ENCODE assay signal across 1 cellular context in the genomic region with DNA sequence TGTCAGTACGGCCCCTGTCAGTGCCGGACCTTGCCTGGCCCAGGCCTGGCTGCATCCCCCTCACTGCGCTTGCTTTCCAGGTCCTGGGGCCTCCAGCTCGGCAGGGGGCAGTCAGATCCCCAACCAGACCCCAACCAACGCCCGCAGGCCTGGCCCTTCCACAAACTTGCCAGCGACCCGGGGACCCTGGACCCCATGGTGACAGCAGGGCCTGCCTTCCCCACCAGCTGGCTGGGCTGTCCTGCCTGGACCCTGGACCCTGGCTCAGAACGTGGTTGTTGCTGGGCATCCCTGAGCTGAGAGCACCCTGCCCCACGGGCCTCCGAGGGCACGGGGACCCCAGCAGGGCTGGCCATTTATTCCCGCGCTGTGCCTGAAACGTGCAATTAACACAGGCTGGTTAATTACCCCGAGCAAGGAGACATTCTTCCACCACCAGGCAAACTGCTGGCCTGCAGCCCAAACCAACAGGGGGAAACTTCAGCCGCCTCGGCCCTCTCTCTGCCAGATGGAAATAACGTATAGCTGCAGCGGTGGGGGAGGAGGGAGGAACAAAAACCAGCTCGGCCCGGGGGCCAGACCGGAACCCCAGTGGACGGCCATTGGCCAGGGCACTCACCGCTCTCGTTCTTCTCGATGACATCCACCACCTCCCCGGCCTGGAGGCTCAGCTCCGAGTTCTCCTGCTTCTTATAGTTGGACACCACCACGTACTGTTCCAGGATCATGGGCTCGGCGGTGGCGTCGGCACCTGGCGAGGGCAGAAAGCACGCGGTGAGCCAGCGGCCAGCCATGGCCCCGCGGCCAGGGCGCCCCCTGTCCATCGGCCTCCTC.
TF ChIP-seq lines count a peak whose summit lies in the region.

No MANE protein-coding gene starts in this region.

TF ChIP-seq in HepG2, 621 proteins besides CTCF, POLR2A, EP300 and RAD21 (continued from another document and continues in another):
- TF ChIP-seq, protein P1, sequence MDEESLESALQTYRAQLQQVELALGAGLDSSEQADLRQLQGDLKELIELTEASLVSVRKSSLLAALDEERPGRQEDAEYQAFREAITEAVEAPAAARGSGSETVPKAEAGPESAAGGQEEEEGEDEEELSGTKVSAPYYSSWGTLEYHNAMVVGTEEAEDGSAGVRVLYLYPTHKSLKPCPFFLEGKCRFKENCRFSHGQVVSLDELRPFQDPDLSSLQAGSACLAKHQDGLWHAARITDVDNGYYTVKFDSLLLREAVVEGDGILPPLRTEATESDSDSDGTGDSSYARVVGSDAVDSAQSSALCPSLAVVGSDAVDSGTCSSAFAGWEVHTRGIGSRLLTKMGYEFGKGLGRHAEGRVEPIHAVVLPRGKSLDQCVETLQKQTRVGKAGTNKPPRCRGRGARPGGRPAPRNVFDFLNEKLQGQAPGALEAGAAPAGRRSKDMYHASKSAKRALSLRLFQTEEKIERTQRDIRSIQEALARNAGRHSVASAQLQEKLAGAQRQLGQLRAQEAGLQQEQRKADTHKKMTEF (CRISPR knock-in tag; IDR thresholded peaks at IDR 0.05) = peak; percentile 57; the same call in 1 of the 2 replicates
- TF ChIP-seq RFX5 (IDR thresholded peaks at IDR 0.05; ENCODE audit: low read depth, low read length) (peak; percentile 70; the same call in 1 of the 2 replicates), SOX6 (IDR thresholded peaks at IDR 0.05) (no peak), SOX6 (CRISPR knock-in tag; IDR thresholded peaks at IDR 0.05) (peak; percentile 66), ZNF235 (CRISPR knock-in tag; IDR thresholded peaks at IDR 0.05; ENCODE audit: borderline replicate concordance) (peak; percentile 47; the same call in 1 of the 2 replicates), ZSCAN21 (CRISPR knock-in tag; IDR thresholded peaks at IDR 0.05; ENCODE audit: borderline replicate concordance) (peak; percentile 77), ZNF550 (CRISPR knock-in tag; IDR thresholded peaks at IDR 0.05; ENCODE audit: borderline replicate concordance) (no peak), JUN (CRISPR knock-in tag; IDR thresholded peaks at IDR 0.05) (no peak), ZFP36 (IDR thresholded peaks at IDR 0.05; ENCODE audit: borderline replicate concordance, low read depth, low read length, partially characterized antibody) (no peak), ZHX1 (CRISPR knock-in tag; IDR thresholded peaks at IDR 0.05; ENCODE audit: low read depth) (no peak), XBP1 (CRISPR knock-in tag; IDR thresholded peaks at IDR 0.05) (no peak), ZNF577 (CRISPR knock-in tag; IDR thresholded peaks at IDR 0.05; ENCODE audit: borderline replicate concordance, low read depth) (no peak), ZBTB7A (CRISPR knock-in tag; IDR thresholded peaks at IDR 0.05) (peak; percentile 63), POLR2AphosphoS5 (IDR thresholded peaks at IDR 0.05; ENCODE audit: low read depth, low read length) (no peak), SATB2 (CRISPR knock-in tag; IDR thresholded peaks at IDR 0.05) (no peak), TIGD3 (CRISPR knock-in tag; IDR thresholded peaks at IDR 0.05; ENCODE audit: borderline replicate concordance) (no peak), HNRNPK (IDR thresholded peaks at IDR 0.05; ENCODE audit: low read depth, low read length, poor library complexity, severe bottlenecking) (peak; percentile 35), ZNF672 (CRISPR knock-in tag; IDR thresholded peaks at IDR 0.05) (no peak; the same call in 1 of the 2 replicates), TFDP1 (CRISPR knock-in tag; IDR thresholded peaks at IDR 0.05; ENCODE audit: borderline replicate concordance) (peak; percentile 67; the same call in 1 of the 2 replicates), ZBTB8A (CRISPR knock-in tag; IDR thresholded peaks at IDR 0.05; ENCODE audit: borderline replicate concordance, low read depth) (peak; percentile 6; the same call in 1 of the 2 replicates), ZNF775 (CRISPR knock-in tag; IDR thresholded peaks at IDR 0.05; ENCODE audit: borderline replicate concordance) (no peak), EED (CRISPR knock-in tag; IDR thresholded peaks at IDR 0.05) (peak; percentile 49; the same call in 1 of the 2 replicates), ZZZ3 (CRISPR knock-in tag; IDR thresholded peaks at IDR 0.05; ENCODE audit: borderline replicate concordance) (peak; percentile 73; the same call in 1 of the 2 replicates), TOPORS (CRISPR knock-in tag; IDR thresholded peaks at IDR 0.05) (no peak), ZSCAN22 (CRISPR knock-in tag; IDR thresholded peaks at IDR 0.05) (peak; percentile 62; the same call in 1 of the 2 replicates), ZNF317 (CRISPR knock-in tag; IDR thresholded peaks at IDR 0.05) (peak; percentile 67), MTA1 (CRISPR knock-in tag; IDR thresholded peaks at IDR 0.05; ENCODE audit: borderline replicate concordance) (peak; percentile 72; the same call in 1 of the 2 replicates), ZNF207 (IDR thresholded peaks at IDR 0.05; ENCODE audit: borderline replicate concordance) (no peak), ZNF484 (CRISPR knock-in tag; IDR thresholded peaks at IDR 0.05; ENCODE audit: borderline replicate concordance, low read depth) (0 out of 2 replicates have a peak, but pooled peaks have one; percentile 17), ZMYM2 (CRISPR knock-in tag; IDR thresholded peaks at IDR 0.05) (0 out of 2 replicates have a peak, but pooled peaks have one; percentile 12), ZBTB26 (CRISPR knock-in tag; IDR thresholded peaks at IDR 0.05; ENCODE audit: borderline replicate concordance) (no peak), GATAD1 (CRISPR knock-in tag; IDR thresholded peaks at IDR 0.05) (peak; percentile 53; the same call in 1 of the 2 replicates), ZNF232 (CRISPR knock-in tag; IDR thresholded peaks at IDR 0.05; ENCODE audit: borderline replicate concordance) (peak; percentile 35; the same call in 1 of the 2 replicates), HHEX (CRISPR knock-in tag; IDR thresholded peaks at IDR 0.05) (no peak), KMT2A (CRISPR knock-in tag; IDR thresholded peaks at IDR 0.05) (peak; percentile 60), ZNF629 (CRISPR knock-in tag; conservative IDR thresholded peaks at IDR 0.05) (peak; percentile 35), SALL1 (CRISPR knock-in tag; IDR thresholded peaks at IDR 0.05) (peak; percentile 78), SIN3A (IDR thresholded peaks at IDR 0.05; ENCODE audit: borderline replicate concordance, low read depth, low read length) (no peak; the same call in 1 of the 2 replicates)
- TF ChIP-seq, protein P2, sequence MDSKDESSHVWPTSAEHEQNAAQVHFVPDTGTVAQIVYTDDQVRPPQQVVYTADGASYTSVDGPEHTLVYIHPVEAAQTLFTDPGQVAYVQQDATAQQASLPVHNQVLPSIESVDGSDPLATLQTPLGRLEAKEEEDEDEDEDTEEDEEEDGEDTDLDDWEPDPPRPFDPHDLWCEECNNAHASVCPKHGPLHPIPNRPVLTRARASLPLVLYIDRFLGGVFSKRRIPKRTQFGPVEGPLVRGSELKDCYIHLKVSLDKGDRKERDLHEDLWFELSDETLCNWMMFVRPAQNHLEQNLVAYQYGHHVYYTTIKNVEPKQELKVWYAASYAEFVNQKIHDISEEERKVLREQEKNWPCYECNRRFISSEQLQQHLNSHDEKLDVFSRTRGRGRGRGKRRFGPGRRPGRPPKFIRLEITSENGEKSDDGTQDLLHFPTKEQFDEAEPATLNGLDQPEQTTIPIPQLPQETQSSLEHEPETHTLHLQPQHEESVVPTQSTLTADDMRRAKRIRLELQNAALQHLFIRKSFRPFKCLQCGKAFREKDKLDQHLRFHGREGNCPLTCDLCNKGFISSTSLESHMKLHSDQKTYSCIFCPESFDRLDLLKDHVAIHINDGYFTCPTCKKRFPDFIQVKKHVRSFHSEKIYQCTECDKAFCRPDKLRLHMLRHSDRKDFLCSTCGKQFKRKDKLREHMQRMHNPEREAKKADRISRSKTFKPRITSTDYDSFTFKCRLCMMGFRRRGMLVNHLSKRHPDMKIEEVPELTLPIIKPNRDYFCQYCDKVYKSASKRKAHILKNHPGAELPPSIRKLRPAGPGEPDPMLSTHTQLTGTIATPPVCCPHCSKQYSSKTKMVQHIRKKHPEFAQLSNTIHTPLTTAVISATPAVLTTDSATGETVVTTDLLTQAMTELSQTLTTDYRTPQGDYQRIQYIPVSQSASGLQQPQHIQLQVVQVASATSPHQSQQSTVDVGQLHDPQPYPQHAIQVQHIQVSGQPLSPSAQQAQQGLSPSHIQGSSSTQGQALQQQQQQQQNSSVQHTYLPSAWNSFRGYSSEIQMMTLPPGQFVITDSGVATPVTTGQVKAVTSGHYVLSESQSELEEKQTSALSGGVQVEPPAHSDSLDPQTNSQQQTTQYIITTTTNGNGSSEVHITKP (CRISPR knock-in tag; IDR thresholded peaks at IDR 0.05; ENCODE audit: low read depth) = no peak; the same call in 1 of the 2 replicates
- TF ChIP-seq, protein P3, sequence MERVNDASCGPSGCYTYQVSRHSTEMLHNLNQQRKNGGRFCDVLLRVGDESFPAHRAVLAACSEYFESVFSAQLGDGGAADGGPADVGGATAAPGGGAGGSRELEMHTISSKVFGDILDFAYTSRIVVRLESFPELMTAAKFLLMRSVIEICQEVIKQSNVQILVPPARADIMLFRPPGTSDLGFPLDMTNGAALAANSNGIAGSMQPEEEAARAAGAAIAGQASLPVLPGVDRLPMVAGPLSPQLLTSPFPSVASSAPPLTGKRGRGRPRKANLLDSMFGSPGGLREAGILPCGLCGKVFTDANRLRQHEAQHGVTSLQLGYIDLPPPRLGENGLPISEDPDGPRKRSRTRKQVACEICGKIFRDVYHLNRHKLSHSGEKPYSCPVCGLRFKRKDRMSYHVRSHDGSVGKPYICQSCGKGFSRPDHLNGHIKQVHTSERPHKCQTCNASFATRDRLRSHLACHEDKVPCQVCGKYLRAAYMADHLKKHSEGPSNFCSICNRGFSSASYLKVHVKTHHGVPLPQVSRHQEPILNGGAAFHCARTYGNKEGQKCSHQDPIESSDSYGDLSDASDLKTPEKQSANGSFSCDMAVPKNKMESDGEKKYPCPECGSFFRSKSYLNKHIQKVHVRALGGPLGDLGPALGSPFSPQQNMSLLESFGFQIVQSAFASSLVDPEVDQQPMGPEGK (CRISPR knock-in tag; IDR thresholded peaks at IDR 0.05) = peak; percentile 45; the same call in 1 of the 2 replicates
- TF ChIP-seq, protein P4, sequence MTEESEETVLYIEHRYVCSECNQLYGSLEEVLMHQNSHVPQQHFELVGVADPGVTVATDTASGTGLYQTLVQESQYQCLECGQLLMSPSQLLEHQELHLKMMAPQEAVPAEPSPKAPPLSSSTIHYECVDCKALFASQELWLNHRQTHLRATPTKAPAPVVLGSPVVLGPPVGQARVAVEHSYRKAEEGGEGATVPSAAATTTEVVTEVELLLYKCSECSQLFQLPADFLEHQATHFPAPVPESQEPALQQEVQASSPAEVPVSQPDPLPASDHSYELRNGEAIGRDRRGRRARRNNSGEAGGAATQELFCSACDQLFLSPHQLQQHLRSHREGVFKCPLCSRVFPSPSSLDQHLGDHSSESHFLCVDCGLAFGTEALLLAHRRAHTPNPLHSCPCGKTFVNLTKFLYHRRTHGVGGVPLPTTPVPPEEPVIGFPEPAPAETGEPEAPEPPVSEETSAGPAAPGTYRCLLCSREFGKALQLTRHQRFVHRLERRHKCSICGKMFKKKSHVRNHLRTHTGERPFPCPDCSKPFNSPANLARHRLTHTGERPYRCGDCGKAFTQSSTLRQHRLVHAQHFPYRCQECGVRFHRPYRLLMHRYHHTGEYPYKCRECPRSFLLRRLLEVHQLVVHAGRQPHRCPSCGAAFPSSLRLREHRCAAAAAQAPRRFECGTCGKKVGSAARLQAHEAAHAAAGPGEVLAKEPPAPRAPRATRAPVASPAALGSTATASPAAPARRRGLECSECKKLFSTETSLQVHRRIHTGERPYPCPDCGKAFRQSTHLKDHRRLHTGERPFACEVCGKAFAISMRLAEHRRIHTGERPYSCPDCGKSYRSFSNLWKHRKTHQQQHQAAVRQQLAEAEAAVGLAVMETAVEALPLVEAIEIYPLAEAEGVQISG (CRISPR knock-in tag; IDR thresholded peaks at IDR 0.05) = peak; percentile 99
